28 cellular contexts compared by ENCODE assay signal in the genomic region with DNA sequence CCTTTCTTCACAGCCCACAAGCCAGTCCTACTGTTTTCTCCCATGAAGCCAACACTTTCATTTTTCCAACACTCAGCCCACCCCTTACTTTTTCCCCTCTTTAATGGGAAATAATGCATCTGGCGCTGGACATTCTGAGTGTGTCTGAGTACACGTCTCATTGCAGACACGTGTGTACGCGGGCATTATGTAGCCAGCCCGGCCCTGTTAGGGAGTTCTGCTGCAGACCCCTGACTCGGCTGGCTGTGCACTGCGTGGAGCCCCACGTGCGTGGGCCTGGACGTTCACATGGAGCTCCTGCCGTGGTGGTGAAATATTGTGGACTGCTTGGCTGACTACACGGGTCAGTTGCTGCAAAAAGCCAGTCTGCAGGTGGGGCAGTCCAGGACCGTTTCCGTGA.
"Had no signal": no experiment of that assay in that cellular context is flagged by ENCODE, and none has a peak within 500 bp of the region (broad histone marks: within the 10 kb centered on the region; RNA-seq: fewer than 3 reads in every experiment).

No MANE protein-coding gene starts in this region.

- H3K4me1 Mint-ChIP-seq: stimulated activated effector memory CD8-positive, alpha-beta T cell treated with anti-CD3 and anti-CD28 coated beads, Interleukin-12 subunit alpha, Interleukin-12 subunit beta, amount 100 ng/mL, for 72 hours; stimulated activated memory B cell treated with anti-CD40 and anti-IgM and Interleukin-4, amounts not matched to agents 10 μg/mL and 1 μg/mL and 100 μg/mL, for 72 hours; stimulated activated naive CD8-positive, alpha-beta T cell treated with anti-CD3 and anti-CD28 coated beads, Interleukin-15, amount 100 ng/mL, for 72 hours had no signal

- H3K27me3 Mint-ChIP-seq: stimulated activated memory B cell treated with anti-CD40 and anti-IgM and Interleukin-4, amounts not matched to agents 10 μg/mL and 1 μg/mL and 100 μg/mL, for 72 hours; stimulated activated naive CD8-positive, alpha-beta T cell treated with anti-CD3 and anti-CD28 coated beads, Interleukin-15, amount 100 ng/mL, for 72 hours; stimulated activated naive CD8-positive, alpha-beta T cell treated with anti-CD3 and anti-CD28 coated beads, Interleukin-15, Interleukin-2, amounts not matched to agents 100 ng/mL and 50 ng/mL, for 24 hours had no signal

- H3K27ac Mint-ChIP-seq: stimulated activated effector memory CD8-positive, alpha-beta T cell treated with anti-CD3 and anti-CD28 coated beads, Interleukin-12 subunit alpha, Interleukin-12 subunit beta, amount 100 ng/mL, for 72 hours; stimulated activated memory B cell treated with anti-CD40 and anti-IgM and Interleukin-4, amounts not matched to agents 10 μg/mL and 1 μg/mL and 100 μg/mL, for 72 hours; stimulated activated naive B cell treated with anti-CD40 and anti-IgM and Interleukin-4, amounts not matched to agents 10 μg/mL and 1 μg/mL and 100 μg/mL, for 72 hours; stimulated activated naive CD8-positive, alpha-beta T cell treated with anti-CD3 and anti-CD28 coated beads, Interleukin-15, amount 100 ng/mL, for 72 hours; stimulated activated naive CD8-positive, alpha-beta T cell treated with anti-CD3 and anti-CD28 coated beads, Interleukin-15, Interleukin-2, amounts not matched to agents 100 ng/mL and 50 ng/mL, for 24 hours; type B pancreatic cell had no signal

- H3K4me3 ChIP-seq: stomach, suprapubic skin, testis, thoracic aorta, thyroid gland, tibial artery, tibial nerve, transverse colon, upper lobe of left lung, upper lobe of right lung, uterus, vagina had no signal

- H3K4me3 Mint-ChIP-seq: stimulated activated effector memory CD8-positive, alpha-beta T cell treated with anti-CD3 and anti-CD28 coated beads, Interleukin-12 subunit alpha, Interleukin-12 subunit beta, amount 100 ng/mL, for 72 hours; stimulated activated memory B cell treated with anti-CD40 and anti-IgM and Interleukin-4, amounts not matched to agents 10 μg/mL and 1 μg/mL and 100 μg/mL, for 72 hours; stimulated activated naive B cell treated with anti-CD40 and anti-IgM and Interleukin-4, amounts not matched to agents 10 μg/mL and 1 μg/mL and 100 μg/mL, for 72 hours; stimulated activated naive CD8-positive, alpha-beta T cell treated with anti-CD3 and anti-CD28 coated beads, Interleukin-15, amount 100 ng/mL, for 72 hours; stimulated activated naive CD8-positive, alpha-beta T cell treated with anti-CD3 and anti-CD28 coated beads, Interleukin-15, Interleukin-2, amounts not matched to agents 100 ng/mL and 50 ng/mL, for 24 hours; type B pancreatic cell had no signal

- DNase-seq: stimulated activated CD4-positive, alpha-beta T cell treated with anti-CD3 and anti-CD28 coated beads, Interleukin-2, amount 100 ng/mL, for 48 hours; stimulated activated CD4-positive, alpha-beta T cell treated with anti-CD3 and anti-CD28 coated beads, Interleukin-4, amount 100 ng/mL, for 1 hour; stimulated activated CD4-positive, alpha-beta T cell treated with anti-CD3 and anti-CD28 coated beads, Interleukin-4, amount 100 ng/mL, for 24 hours; stimulated activated CD4-positive, alpha-beta T cell treated with anti-CD3 and anti-CD28 coated beads, Interleukin-4, amount 100 ng/mL, for 4 hours; stimulated activated CD8-positive, alpha-beta memory T cell treated with anti-CD3 and anti-CD28 coated beads, Interleukin-4, amount 100 ng/mL, for 48 hours; stimulated activated naive B cell treated with anti-CD40 and anti-IgM and Interleukin-4, amounts not matched to agents 10 μg/mL and 1 μg/mL and 100 μg/mL, for 72 hours; stimulated activated naive CD4-positive, alpha-beta T cell; stimulated activated naive CD4-positive, alpha-beta T cell treated with Interleukin-2 at 50 U/mL for 16 hours; stimulated activated naive CD8-positive, alpha-beta T cell treated with anti-CD3 and anti-CD28 coated beads, Interleukin-15, amount 100 ng/mL, for 72 hours; stimulated activated naive CD8-positive, alpha-beta T cell treated with anti-CD3 and anti-CD28 coated beads, Interleukin-15, Interleukin-2, amounts not matched to agents 100 U/mL and 50 U/mL, for 24 hours; stomach; substantia nigra; testis; thyroid gland; tibial artery; transverse colon; trophoblast cell; upper lobe of left lung; upper lobe of right lung; uterus had no signal

- H3K4me1 ChIP-seq: stomach, suprapubic skin, testis, thyroid gland, tibial artery, tibial nerve, transverse colon, upper lobe of left lung, upper lobe of right lung, uterus, vagina had no signal

- H3K36me3 Mint-ChIP-seq: stimulated activated effector memory CD8-positive, alpha-beta T cell treated with anti-CD3 and anti-CD28 coated beads, Interleukin-12 subunit alpha, Interleukin-12 subunit beta, amount 100 ng/mL, for 72 hours; stimulated activated memory B cell treated with anti-CD40 and anti-IgM and Interleukin-4, amounts not matched to agents 10 μg/mL and 1 μg/mL and 100 μg/mL, for 72 hours; type B pancreatic cell had no signal

- H3K9me3 ChIP-seq: suprapubic skin, testis, thoracic aorta, thyroid gland, transverse colon, upper lobe of left lung, upper lobe of right lung, uterus, vagina had no signal

- H3K27ac ChIP-seq: stomach, suprapubic skin, testis, thoracic aorta, thyroid gland, tibial artery, tibial nerve, transverse colon, upper lobe of left lung, upper lobe of right lung, uterus, vagina had no signal

- H3K27me3 ChIP-seq: suprapubic skin, testis, thyroid gland, tibial nerve, transverse colon, upper lobe of left lung, upper lobe of right lung, uterus, vagina had no signal

- H3K9me3 Mint-ChIP-seq: stimulated activated effector memory CD8-positive, alpha-beta T cell treated with anti-CD3 and anti-CD28 coated beads, Interleukin-12 subunit alpha, Interleukin-12 subunit beta, amount 100 ng/mL, for 72 hours; stimulated activated memory B cell treated with anti-CD40 and anti-IgM and Interleukin-4, amounts not matched to agents 10 μg/mL and 1 μg/mL and 100 μg/mL, for 72 hours; stimulated activated naive CD8-positive, alpha-beta T cell treated with anti-CD3 and anti-CD28 coated beads, Interleukin-15, Interleukin-2, amounts not matched to agents 100 ng/mL and 50 ng/mL, for 24 hours; type B pancreatic cell had no signal

- H3K36me3 ChIP-seq: stomach, suprapubic skin, thoracic aorta, thyroid gland, tibial artery, tibial nerve, transverse colon, upper lobe of left lung, upper lobe of right lung, uterus, vagina had no signal

- ATAC-seq: stimulated activated effector memory CD8-positive, alpha-beta T cell treated with anti-CD3 and anti-CD28 coated beads, Interleukin-12 subunit alpha, Interleukin-12 subunit beta, amount 100 ng/mL, for 72 hours; stimulated activated memory B cell treated with anti-CD40 and anti-IgM and Interleukin-4, amounts not matched to agents 10 μg/mL and 1 μg/mL and 100 μg/mL, for 72 hours; stimulated activated naive B cell treated with anti-CD40 and anti-IgM and Interleukin-4, amounts not matched to agents 10 μg/mL and 1 μg/mL and 100 μg/mL, for 72 hours; stimulated activated naive CD8-positive, alpha-beta T cell treated with anti-CD3 and anti-CD28 coated beads, Interleukin-15, amount 100 ng/mL, for 72 hours; stimulated activated naive CD8-positive, alpha-beta T cell treated with anti-CD3 and anti-CD28 coated beads, Interleukin-15, Interleukin-2, amounts not matched to agents 100 U/mL and 50 U/mL, for 24 hours; upper lobe of right lung had no signal
